In the genomic region with DNA sequence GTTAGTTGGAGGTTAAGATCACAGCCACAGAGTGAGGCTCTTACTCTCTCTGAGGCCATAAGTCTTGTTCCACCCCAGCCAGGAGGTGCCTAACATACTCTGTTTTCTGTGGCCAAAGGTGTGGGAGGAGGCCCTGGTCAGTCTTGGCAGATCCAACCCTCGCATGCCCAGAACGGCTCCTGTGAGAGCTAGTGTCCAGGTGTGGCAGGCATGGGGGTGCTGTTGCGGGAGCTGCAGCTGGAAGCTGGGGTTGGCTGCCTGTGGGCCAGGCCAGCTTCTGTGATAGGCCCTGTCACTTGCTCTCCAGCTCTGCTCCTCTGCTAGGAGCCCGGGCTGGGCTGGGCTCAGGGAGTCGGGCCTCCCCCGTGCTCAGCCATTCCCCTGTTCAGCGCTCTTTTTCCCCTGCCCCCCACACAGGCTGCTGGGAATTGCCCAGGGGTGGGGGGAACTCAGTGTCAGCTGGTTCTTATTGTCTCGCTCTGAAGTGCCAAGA, we compare ENCODE assay signal across 9 cellular contexts. TPM values are rescaled to one million over a fixed set of nuclear protein-coding genes. Genes with fewer than 3 reads are reported as not detected.
DNase-seq lines count a peak whose midpoint lies in the region; ATAC-seq, FAIRE-seq and TF ChIP-seq lines count a peak whose summit lies in the region.
"Had no signal": no experiment of that assay in that cellular context is flagged by ENCODE, and none has a peak within 500 bp of the region (broad histone marks: within the 10 kb centered on the region; RNA-seq: fewer than 3 reads in every experiment).

No MANE protein-coding gene starts in this region.

- H3K9ac ChIP-seq in GM23248 = peak overlapping the region; percentile 69

- H3K9me3 ChIP-seq in GM23248 (ENCODE audit: low read depth) = no peaks in the 10 kb centered on the region
- H3K9me3 ChIP-seq in small intestine (ENCODE audit: control insufficient read depth, low read depth) = no peaks in the 10 kb centered on the region

- in situ Hi-C loops in GM23248 (cut with MboI) (no loop called here), brain microvascular endothelial cell (cut with HindIII; ENCODE audit: low pct_ligation_motif_present, low sequenced_read_pairs) (no loop called here)

- DNase-seq in GM23248 (no peak), brain microvascular endothelial cell (no peak), small intestine (no peak), immature natural killer cell (no peak), left lobe of liver (ENCODE audit: low spot score) (no peak), NCI-H2107 treated with DMSO at 0.1 percent for 48 hours (lab: John Stamatoyannopoulos, UW; ENCODE audit: unreplicated experiment) (no peak)

- H3K36me3 ChIP-seq in GM23248 (ENCODE audit: low read depth) (no peaks in the 10 kb centered on the region), brain microvascular endothelial cell (replicated peaks) (peaks cover 21% of the 10 kb centered on the region), small intestine (ENCODE audit: control insufficient read depth in 2 of 2, insufficient read depth in 2 of 2, low read length in 2 of 2) (peaks cover 0 to 4% of the 10 kb centered on the region in 2 donors)

- peaks cover 0 to 2% (median 0%) of the 10 kb centered on the region in 3 donors for H3K27me3 Mint-ChIP-seq in immature natural killer cell (ENCODE audit: low read depth in 3 of 3)

- H3K27ac Mint-ChIP-seq in immature natural killer cell = no peak overlapping the region

- peaks cover 26% of the 10 kb centered on the region for H3K79me2 ChIP-seq in GM23248 (ENCODE audit: insufficient read depth)

- H3K4me1 ChIP-seq in GM23248 (ENCODE audit: insufficient read depth) = peaks cover 48% of the 10 kb centered on the region
- H3K4me1 ChIP-seq in small intestine (ENCODE audit: control insufficient read depth in 2 of 2, insufficient read depth in 1 of 2, low read depth in 1 of 2, low read length in 1 of 2) = no peaks in the 10 kb centered on the region

- H3F3A ChIP-seq in GM23248 (ENCODE audit: insufficient read depth) = peaks cover 10% of the 10 kb centered on the region

- no peak overlapping the region for H2AFZ ChIP-seq in GM23248

- H3K4me2 ChIP-seq in GM23248 (ENCODE audit: unreplicated experiment) = no peak overlapping the region

- peaks cover 4 to 13% (median 8%) of the 10 kb centered on the region in 3 donors for H3K36me3 Mint-ChIP-seq in immature natural killer cell

- no peaks in the 10 kb centered on the region for H3K9me2 ChIP-seq in GM23248 (ENCODE audit: insufficient read depth)

- H3K9me3 Mint-ChIP-seq in immature natural killer cell = no peaks in the 10 kb centered on the region

- H4K20me1 ChIP-seq in GM23248 (ENCODE audit: insufficient read depth) = no peaks in the 10 kb centered on the region

- no peak for TF ChIP-seq CTCF in brain microvascular endothelial cell (IDR thresholded peaks at IDR 0.05; ENCODE audit: low read depth, low read length, missing control alignments)

- no peak overlapping the region; the same call in 1 of the 2 replicates for H3K4me3 ChIP-seq in GM23248
- no peak overlapping the region for H3K4me3 ChIP-seq in brain microvascular endothelial cell (ENCODE audit: low read depth, low read length)
- H3K4me3 ChIP-seq in small intestine (ENCODE audit: low read depth in 1 of 2, low read length in 2 of 2) = no peak overlapping the region

- no peak overlapping the region for H3K4me3 Mint-ChIP-seq in immature natural killer cell

- ATAC-seq in HG03439 (IDR thresholded peaks at IDR 0.05; ENCODE audit: unreplicated experiment) = no peak
- ATAC-seq in left lobe of liver = no peak

- H3K27me3 ChIP-seq in GM23248 (replicated peaks; ENCODE audit: insufficient read depth) (no peaks in the 10 kb centered on the region), brain microvascular endothelial cell (replicated peaks) (no peaks in the 10 kb centered on the region), layer of hippocampus (ENCODE audit: control insufficient read depth, insufficient read depth, low read length) (no peaks in the 10 kb centered on the region), small intestine (ENCODE audit: control insufficient read depth in 2 of 2, insufficient read depth in 2 of 2, low read length in 2 of 2) (no peaks in the 10 kb centered on the region)

- no peak for FAIRE-seq in small intestine (lab: Jason Lieb, UNC)

- WGBS in GM23248 (ENCODE audit: low coverage in 1 of 2, low lambda C conversion rate in 2 of 2, missing lambda C conversion rate in 2 of 2), 2 experiments = 17 to 21% methylated on average over 7 to 8 of the region's 8 CpGs
- 57 to 85% (median 80%) methylated on average over 7 to 8 of the region's 8 CpGs for WGBS in small intestine, 3 donors

- H3K27ac ChIP-seq in GM23248 (peak overlapping the region; percentile 84), brain microvascular endothelial cell (peak overlapping the region; percentile 77), layer of hippocampus (ENCODE audit: low read depth, low read length) (peak overlapping the region; percentile 42), small intestine (ENCODE audit: low read depth in 1 of 2, low read length in 1 of 2) (peak overlapping the region; percentile 56 to 72)

- H3K4me1 Mint-ChIP-seq in immature natural killer cell = peaks cover 4 to 9% of the 10 kb centered on the region in 2 donors

RNA-seq across cellular contexts. Expression of a gene that starts 31.6 kb away (rescaled TPM):
- 69.4 and 81.7 TPM in 2 replicates for total RNA-seq in GM23248 (2014; rRNA removed; shearing (Covaris generic))
- 4.0 and 4.3 TPM in 2 replicates for polyA plus RNA-seq in GM23248 (2016; fragmentation: Nextera tagmentation; extraction: Ambion mirVana)
- polyA plus RNA-seq in small intestine = 1 to 10 TPM in 2 of 3 donors, under 1 TPM in 1; 0.89 to 7.0 (median 2.2) TPM
- polyA plus RNA-seq in immature natural killer cell = 1 to 10 TPM in 1 of 3 donors, under 1 TPM in 2; 0.15 to 1.1 (median 0.16) TPM
- total RNA-seq in left lobe of liver = 4.5 TPM
- total RNA-seq: Daoy had no signal

RNA-seq across cellular contexts. Expression of a gene that starts 35.3 kb away (rescaled TPM):
- total RNA-seq in GM23248 (2014; rRNA removed; shearing (Covaris generic)) = 96.9 and 113 TPM in 2 replicates
- polyA plus RNA-seq in GM23248 (2016; fragmentation: Nextera tagmentation; extraction: Ambion mirVana) (59.9 and 60.8 TPM in 2 replicates), small intestine (100 to 1,000 TPM in 1 of 3 donors, 10 to 100 TPM in 2; 50.8 to 113 (median 55.9) TPM), immature natural killer cell (10 to 100 TPM; 16.8 to 19.1 (median 19.0) TPM)
- 62.3 TPM for total RNA-seq in left lobe of liver

RNA-seq across cellular contexts. Expression of a gene that starts 35.9 kb away (rescaled TPM):
- 51.5 and 55.4 TPM in 2 replicates for total RNA-seq in GM23248 (2014; rRNA removed; shearing (Covaris generic))
- polyA plus RNA-seq in GM23248 (2016; fragmentation: Nextera tagmentation; extraction: Ambion mirVana) (61.4 and 66.0 TPM in 2 replicates), small intestine (100 to 1,000 TPM in 2 of 3 donors, 10 to 100 TPM in 1; 55.0 to 122 (median 103) TPM), immature natural killer cell (10 to 100 TPM in 2 of 3 donors, 1 to 10 TPM in 1; 9.8 to 22.4 (median 16.7) TPM)
- total RNA-seq in left lobe of liver = 105 TPM
